Comparison of ENCODE assay signal across 13 cellular contexts in genomic region chr15:78637776-78638435, GRCh38. TPM values are rescaled to one million over a fixed set of nuclear protein-coding genes. Genes with fewer than 3 reads are reported as not detected.
"Had no signal": no experiment of that assay in that cellular context is flagged by ENCODE, and none has a peak within 500 bp of the region (broad histone marks: within the 10 kb centered on the region; RNA-seq: fewer than 3 reads in every experiment).

No MANE protein-coding gene starts in this region.

- H3K27ac ChIP-seq: esophagus squamous epithelium, right lobe of liver, spleen had no signal

- H3K36me3 ChIP-seq: esophagus squamous epithelium, right lobe of liver, spleen had no signal

- H3K27ac Mint-ChIP-seq: activated B cell treated with CpG ODN at 0.5 μM for 24 hours; activated CD4-positive, alpha-beta T cell treated with anti-CD3 and anti-CD28 coated beads, Interleukin-2, amount 10 ng/mL, durations not matched to agents 7 days and 5 days; activated naive CD4-positive, alpha-beta T cell treated with anti-CD3 and anti-CD28 coated beads, Interleukin-2, amount 10 ng/mL, durations not matched to agents 7 days and 5 days; naive thymus-derived CD4-positive, alpha-beta T cell; progenitor cell of endocrine pancreas; stimulated activated naive B cell treated with anti-CD40 and anti-IgM and Interleukin-4, amounts not matched to agents 10 μg/mL and 1 μg/mL and 100 μg/mL, for 72 hours had no signal

- H3K9me3 ChIP-seq: right lobe of liver had no signal

- H3K4me3 Mint-ChIP-seq: activated B cell treated with CpG ODN at 0.5 μM for 24 hours; activated CD4-positive, alpha-beta T cell treated with anti-CD3 and anti-CD28 coated beads, Interleukin-2, amount 10 ng/mL, durations not matched to agents 7 days and 5 days; activated naive CD4-positive, alpha-beta T cell treated with anti-CD3 and anti-CD28 coated beads, Interleukin-2, amount 10 ng/mL, durations not matched to agents 7 days and 5 days; naive thymus-derived CD4-positive, alpha-beta T cell; stimulated activated naive B cell treated with anti-CD40 and anti-IgM and Interleukin-4, amounts not matched to agents 10 μg/mL and 1 μg/mL and 100 μg/mL, for 72 hours had no signal

- H3K4me3 ChIP-seq: esophagus squamous epithelium, lung, right lobe of liver, spleen had no signal

- H3K36me3 Mint-ChIP-seq: activated naive CD4-positive, alpha-beta T cell treated with anti-CD3 and anti-CD28 coated beads, Interleukin-2, amount 10 ng/mL, durations not matched to agents 7 days and 5 days had no signal

- H3K27me3 ChIP-seq: right lobe of liver had no signal

- DNase-seq: activated B cell treated with CpG ODN at 0.5 μM for 24 hours, esophagus squamous epithelium, spleen had no signal

RNA-seq across cellular contexts. Expression of gene CHRNB4, which starts 3.1 kb away (rescaled TPM):
- total RNA-seq: activated B cell treated with CpG ODN at 0.5 μM for 24 hours; activated CD4-positive, alpha-beta T cell treated with anti-CD3 and anti-CD28 coated beads, Interleukin-2, amount 10 ng/mL, durations not matched to agents 7 days and 5 days; cardiac septum; lung; mononuclear cell; naive thymus-derived CD4-positive, alpha-beta T cell; subcutaneous adipose tissue had no signal

RNA-seq across cellular contexts. Expression of gene CHRNA3, which starts 17.1 kb away (rescaled TPM):
- total RNA-seq: activated B cell treated with CpG ODN at 0.5 μM for 24 hours; activated CD4-positive, alpha-beta T cell treated with anti-CD3 and anti-CD28 coated beads, Interleukin-2, amount 10 ng/mL, durations not matched to agents 7 days and 5 days; mononuclear cell; naive thymus-derived CD4-positive, alpha-beta T cell; right lobe of liver; subcutaneous adipose tissue had no signal
